ENCODE assay signal across 26 cellular contexts in genomic region chr3:143089965-143090364, GRCh38.
"Had no signal": no experiment of that assay in that cellular context is flagged by ENCODE, and none has a peak within 500 bp of the region (broad histone marks: within the 10 kb centered on the region; RNA-seq: fewer than 3 reads in every experiment).

No MANE protein-coding gene starts in this region.

- ATAC-seq: left colon; natural killer cell; sciatic nerve; stimulated activated effector memory CD8-positive, alpha-beta T cell treated with anti-CD3 and anti-CD28 coated beads, Interleukin-12 subunit alpha, Interleukin-12 subunit beta, amount 100 ng/mL, for 72 hours; stimulated activated naive CD8-positive, alpha-beta T cell treated with anti-CD3 and anti-CD28 coated beads, Interleukin-15, amount 100 ng/mL, for 72 hours had no signal

- H3K4me1 ChIP-seq: left lung, right atrium auricular region, testis, tibial artery, upper lobe of right lung had no signal

- H3K36me3 Mint-ChIP-seq: immature natural killer cell; naive B cell; natural killer cell; stimulated activated effector memory CD8-positive, alpha-beta T cell treated with anti-CD3 and anti-CD28 coated beads, Interleukin-12 subunit alpha, Interleukin-12 subunit beta, amount 100 ng/mL, for 72 hours had no signal

- H3K27ac Mint-ChIP-seq: immature natural killer cell; natural killer cell; stimulated activated effector memory CD8-positive, alpha-beta T cell treated with anti-CD3 and anti-CD28 coated beads, Interleukin-12 subunit alpha, Interleukin-12 subunit beta, amount 100 ng/mL, for 72 hours had no signal

- DNase-seq: hippocampal formation; immature natural killer cell; kidney; left colon; lower lobe of right lung; mammary epithelial cell; mesenchymal stem cell; naive B cell; natural killer cell; ovary; stimulated activated CD4-positive, alpha-beta T cell treated with anti-CD3 and anti-CD28 coated beads, Interleukin-12 subunit alpha, Interleukin-12 subunit beta, amount 100 ng/mL, for 4 hours; stimulated activated CD4-positive, alpha-beta T cell treated with anti-CD3 and anti-CD28 coated beads, Interleukin-4, amount 100 ng/mL, for 24 hours; stimulated activated naive CD4-positive, alpha-beta T cell treated with Interleukin-2 at 50 U/mL for 16 hours; stimulated activated naive CD8-positive, alpha-beta T cell treated with anti-CD3 and anti-CD28 coated beads, Interleukin-15, amount 100 ng/mL, for 72 hours; testis; tibial artery; trophoblast cell; upper lobe of right lung had no signal

- H3K27me3 Mint-ChIP-seq: naive B cell, progenitor cell of endocrine pancreas had no signal

- H3K36me3 ChIP-seq: left lung, lower lobe of right lung, ovary, right atrium auricular region, tibial artery, upper lobe of right lung had no signal

- FAIRE-seq: islet of Langerhans, kidney, urothelium cell line had no signal

- H3K4me1 Mint-ChIP-seq: immature natural killer cell; stimulated activated naive CD8-positive, alpha-beta T cell treated with anti-CD3 and anti-CD28 coated beads, Interleukin-15, amount 100 ng/mL, for 72 hours had no signal

- H3K4me3 ChIP-seq: left lung, lower lobe of right lung, ovary, right atrium auricular region, skin epidermis, testis, tibial artery, upper lobe of right lung had no signal

- H3K9me3 Mint-ChIP-seq: immature natural killer cell; natural killer cell; stimulated activated effector memory CD8-positive, alpha-beta T cell treated with anti-CD3 and anti-CD28 coated beads, Interleukin-12 subunit alpha, Interleukin-12 subunit beta, amount 100 ng/mL, for 72 hours; stimulated activated naive CD8-positive, alpha-beta T cell treated with anti-CD3 and anti-CD28 coated beads, Interleukin-15, amount 100 ng/mL, for 72 hours had no signal

- H3K27me3 ChIP-seq: left lung, ovary, right atrium auricular region, testis, upper lobe of right lung had no signal

- H3K9me3 ChIP-seq: left lung, lower lobe of right lung, ovary, right atrium auricular region, testis, tibial artery, upper lobe of right lung had no signal

- H3K4me3 Mint-ChIP-seq: immature natural killer cell; naive B cell; natural killer cell; stimulated activated effector memory CD8-positive, alpha-beta T cell treated with anti-CD3 and anti-CD28 coated beads, Interleukin-12 subunit alpha, Interleukin-12 subunit beta, amount 100 ng/mL, for 72 hours; stimulated activated naive CD8-positive, alpha-beta T cell treated with anti-CD3 and anti-CD28 coated beads, Interleukin-15, amount 100 ng/mL, for 72 hours had no signal

- H3K27ac ChIP-seq: left lung, lower lobe of right lung, ovary, right atrium auricular region, testis, tibial artery, upper lobe of right lung had no signal
